In the genomic region with DNA sequence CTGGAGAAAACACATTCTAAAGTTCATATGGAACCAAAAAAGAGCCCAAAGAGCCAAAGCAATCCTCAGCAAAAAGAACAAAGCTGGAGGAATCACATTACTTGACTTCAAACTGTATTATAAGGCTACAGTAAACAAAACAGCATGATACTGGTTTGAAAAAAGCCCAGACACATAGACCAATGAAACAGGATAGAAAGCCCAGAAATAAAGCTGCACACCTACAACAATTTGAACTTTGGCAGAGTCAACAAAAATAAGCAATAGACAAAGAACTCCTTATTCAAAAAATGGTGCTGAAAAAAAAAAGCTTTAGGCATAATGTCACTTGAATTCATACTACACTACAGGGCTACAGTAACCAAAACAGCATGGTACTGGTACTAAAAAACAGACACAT, we compare ENCODE assay signal across 29 cellular contexts.
A peak's percentile ranks its signal among the peaks of the same experiment; 100 is the strongest.
DNase-seq lines count a peak whose midpoint lies in the region; ATAC-seq, FAIRE-seq and TF ChIP-seq lines count a peak whose summit lies in the region.
"Had no signal": no experiment of that assay in that cellular context is flagged by ENCODE, and none has a peak within 500 bp of the region (broad histone marks: within the 10 kb centered on the region; RNA-seq: fewer than 3 reads in every experiment).

No MANE protein-coding gene starts in this region.

- in situ Hi-C loops in HepG2 (cut with HindIII; ENCODE audit: extremely low pct_ligation_motif_present, low pct_unique_long_range_greater_than_20kb), result no loop called here

- H4K20me1 ChIP-seq in HepG2 (ENCODE audit: insufficient read depth, low read length), result no peaks in the 10 kb centered on the region
- H4K20me1 ChIP-seq: BLaER1; BLaER1 treated with 17β-estradiol and CSF1 and Interleukin-3, amounts not matched to agents 10 nM and 100 nM had no signal

- CTCF ChIA-PET in HepG2 (lab: Yijun Ruan, JAX; ENCODE audit: low intra/inter-chr PET ratio, low total read pairs), result no interaction called here

- H3K27me3 ChIP-seq in HepG2 (ENCODE audit: control insufficient read depth in 1 of 2, insufficient read depth in 2 of 2, low read length in 2 of 2) (no peaks in the 10 kb centered on the region), right lobe of liver (no peaks in the 10 kb centered on the region)
- H3K27me3 ChIP-seq: BE2C; BLaER1; BLaER1 treated with 17β-estradiol and CSF1 and Interleukin-3, amounts not matched to agents 10 nM and 100 nM had no signal

- H3K4me3 ChIP-seq in HepG2 (replicated peaks in 1 of 3; ENCODE audit: insufficient read depth in 1 of 3, low read depth in 2 of 3, low read length in 3 of 3), result no peak overlapping the region
- H3K4me3 ChIP-seq in right lobe of liver, result no peak overlapping the region
- H3K4me3 ChIP-seq: A549; BLaER1; BLaER1 treated with 17β-estradiol and CSF1 and Interleukin-3, amounts not matched to agents 10 nM and 100 nM had no signal

- H3K9me3 ChIP-seq in HepG2 (ENCODE audit: low read length) (0 out of 2 replicates have a peak, but pooled peaks cover 4% of the 10 kb centered on the region), right lobe of liver (no peaks in the 10 kb centered on the region)
- H3K9me3 ChIP-seq: A549, BE2C, BLaER1, Caco-2 had no signal

- no peak for TF ChIP-seq CTCF in HepG2 (CRISPR knock-in tag; IDR thresholded peaks at IDR 0.05)
- TF ChIP-seq CTCF in right lobe of liver (IDR thresholded peaks at IDR 0.05), result no peak

- no peak for TF ChIP-seq EP300 in HepG2 (IDR thresholded peaks at IDR 0.05; ENCODE audit: low read depth in 2 of 2, low read length in 2 of 2)
- no peak for TF ChIP-seq EP300 in HepG2 (CRISPR knock-in tag; IDR thresholded peaks at IDR 0.05; ENCODE audit: borderline replicate concordance)

- no peak overlapping the region for H2AFZ ChIP-seq in HepG2 (ENCODE audit: low read length)

- H3K36me3 ChIP-seq in HepG2 (replicated peaks in 1 of 2; ENCODE audit: control insufficient read depth in 1 of 2, insufficient read depth in 2 of 2, low read length in 2 of 2), result no peaks in the 10 kb centered on the region
- H3K36me3 ChIP-seq in right lobe of liver, result no peaks in the 10 kb centered on the region
- H3K36me3 ChIP-seq: BE2C; BLaER1; BLaER1 treated with 17β-estradiol and CSF1 and Interleukin-3, amounts not matched to agents 10 nM and 100 nM had no signal

- no peak for TF ChIP-seq POLR2A in HepG2 (IDR thresholded peaks at IDR 0.05; ENCODE audit: insufficient read depth in 1 of 2, low read depth in 2 of 2, low read length in 2 of 2)
- no peak for TF ChIP-seq POLR2A in right lobe of liver (IDR thresholded peaks at IDR 0.05)

- peak overlapping the region; percentile 1 for H3K27ac ChIP-seq in HepG2 (ENCODE audit: extremely low read length, insufficient read depth, low read length)
- no peak overlapping the region for H3K27ac ChIP-seq in right lobe of liver
- H3K27ac ChIP-seq: 22Rv1; A549; BLaER1; BLaER1 treated with 17β-estradiol and CSF1 and Interleukin-3, amounts not matched to agents 10 nM and 100 nM; C4-2B had no signal

- no TSS peak for BruUV-seq in HepG2 (replicated peaks; lab: Mats Ljungman, UMichigan)

- H3K4me2 ChIP-seq in HepG2 (ENCODE audit: low read depth, low read length), result no peak overlapping the region
- H3K4me2 ChIP-seq: A549; BLaER1; BLaER1 treated with 17β-estradiol and CSF1 and Interleukin-3, amounts not matched to agents 10 nM and 100 nM had no signal

- intact Hi-C loops in HepG2 (cut with micrococcal nuclease; ENCODE audit: unreplicated experiment), result no loop called here
- intact Hi-C loops in right lobe of liver (cut with DNase I), result no loop called here

- no peaks in the 10 kb centered on the region for H3K79me2 ChIP-seq in HepG2 (ENCODE audit: insufficient read depth, low read length)

- H3K4me1 ChIP-seq in HepG2 (ENCODE audit: insufficient read depth, low read length) (peaks cover 17% of the 10 kb centered on the region), right lobe of liver (no peaks in the 10 kb centered on the region)
- H3K4me1 ChIP-seq: A549; BE2C; BLaER1; BLaER1 treated with 17β-estradiol and CSF1 and Interleukin-3, amounts not matched to agents 10 nM and 100 nM had no signal

- DNase-seq in HepG2 (ENCODE audit: low spot score) (peak; percentile 45), right lobe of liver (no peak)
- DNase-seq: 8988T; ACHN; AML-193; BE2C; C1 segment of cervical spinal cord; Caco-2; Calu3; CD4-positive, alpha-beta memory T cell; CD4-positive, alpha-beta T cell; CD4-positive, CD25-positive, alpha-beta regulatory T cell; CD8-positive, alpha-beta memory T cell; CD8-positive, alpha-beta T cell; COR-L47; DMS 273 treated with DMSO at 0.1 percent for 48 hours; DMS153; DMS53; DMS79; DMS79 treated with DMSO at 0.1 percent for 48 hours; DND-41; EL had no signal

- ATAC-seq in HepG2 (peak; percentile 88), right lobe of liver (no peak)
- ATAC-seq: A549; CD8-positive, alpha-beta T cell had no signal

- TF ChIP-seq RAD21 in HepG2 (CRISPR knock-in tag; IDR thresholded peaks at IDR 0.05), result no peak

- FAIRE-seq in HepG2 (lab: Jason Lieb, UNC), result peak; percentile 52
- FAIRE-seq: A204.1, A549, D721Med had no signal

- no peak overlapping the region for H3K9ac ChIP-seq in HepG2 (ENCODE audit: insufficient read depth, low read depth, low read length)
- H3K9ac ChIP-seq: BLaER1; BLaER1 treated with 17β-estradiol and CSF1 and Interleukin-3, amounts not matched to agents 10 nM and 100 nM had no signal

- POLR2A ChIA-PET in HepG2 (lab: Yijun Ruan, JAX), result no interaction called here

TF ChIP-seq in HepG2, 621 proteins besides CTCF, POLR2A, EP300 and RAD21 (continues in another document):
- TF ChIP-seq SKI (IDR thresholded peaks at IDR 0.05; ENCODE audit: partially characterized antibody) (no peak), ARNT2 (CRISPR knock-in tag; IDR thresholded peaks at IDR 0.05; ENCODE audit: low read depth) (no peak), HNF4A (CRISPR knock-in tag; IDR thresholded peaks at IDR 0.05) (no peak), SOX5 (CRISPR knock-in tag; IDR thresholded peaks at IDR 0.05; ENCODE audit: borderline replicate concordance) (peak; percentile 48; the same call in 1 of the 2 replicates), ZNF496 (CRISPR knock-in tag; IDR thresholded peaks at IDR 0.05; ENCODE audit: insufficient replicate concordance) (no peak), CAMTA2 (CRISPR knock-in tag; IDR thresholded peaks at IDR 0.05; ENCODE audit: borderline replicate concordance) (no peak), TAF1 (CRISPR knock-in tag; IDR thresholded peaks at IDR 0.05) (no peak), SALL1 (CRISPR knock-in tag; IDR thresholded peaks at IDR 0.05) (no peak), ZKSCAN1 (IDR thresholded peaks at IDR 0.05; ENCODE audit: low read length) (no peak), ZNF263 (CRISPR knock-in tag; IDR thresholded peaks at IDR 0.05) (no peak), ARNT (IDR thresholded peaks at IDR 0.05) (no peak)
- TF ChIP-seq, protein P1, sequence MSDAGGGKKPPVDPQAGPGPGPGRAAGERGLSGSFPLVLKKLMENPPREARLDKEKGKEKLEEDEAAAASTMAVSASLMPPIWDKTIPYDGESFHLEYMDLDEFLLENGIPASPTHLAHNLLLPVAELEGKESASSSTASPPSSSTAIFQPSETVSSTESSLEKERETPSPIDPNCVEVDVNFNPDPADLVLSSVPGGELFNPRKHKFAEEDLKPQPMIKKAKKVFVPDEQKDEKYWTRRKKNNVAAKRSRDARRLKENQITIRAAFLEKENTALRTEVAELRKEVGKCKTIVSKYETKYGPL (CRISPR knock-in tag; IDR thresholded peaks at IDR 0.05), result no peak
- TF ChIP-seq, protein P2, sequence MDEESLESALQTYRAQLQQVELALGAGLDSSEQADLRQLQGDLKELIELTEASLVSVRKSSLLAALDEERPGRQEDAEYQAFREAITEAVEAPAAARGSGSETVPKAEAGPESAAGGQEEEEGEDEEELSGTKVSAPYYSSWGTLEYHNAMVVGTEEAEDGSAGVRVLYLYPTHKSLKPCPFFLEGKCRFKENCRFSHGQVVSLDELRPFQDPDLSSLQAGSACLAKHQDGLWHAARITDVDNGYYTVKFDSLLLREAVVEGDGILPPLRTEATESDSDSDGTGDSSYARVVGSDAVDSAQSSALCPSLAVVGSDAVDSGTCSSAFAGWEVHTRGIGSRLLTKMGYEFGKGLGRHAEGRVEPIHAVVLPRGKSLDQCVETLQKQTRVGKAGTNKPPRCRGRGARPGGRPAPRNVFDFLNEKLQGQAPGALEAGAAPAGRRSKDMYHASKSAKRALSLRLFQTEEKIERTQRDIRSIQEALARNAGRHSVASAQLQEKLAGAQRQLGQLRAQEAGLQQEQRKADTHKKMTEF (CRISPR knock-in tag; IDR thresholded peaks at IDR 0.05), result no peak
- TF ChIP-seq, protein P3, sequence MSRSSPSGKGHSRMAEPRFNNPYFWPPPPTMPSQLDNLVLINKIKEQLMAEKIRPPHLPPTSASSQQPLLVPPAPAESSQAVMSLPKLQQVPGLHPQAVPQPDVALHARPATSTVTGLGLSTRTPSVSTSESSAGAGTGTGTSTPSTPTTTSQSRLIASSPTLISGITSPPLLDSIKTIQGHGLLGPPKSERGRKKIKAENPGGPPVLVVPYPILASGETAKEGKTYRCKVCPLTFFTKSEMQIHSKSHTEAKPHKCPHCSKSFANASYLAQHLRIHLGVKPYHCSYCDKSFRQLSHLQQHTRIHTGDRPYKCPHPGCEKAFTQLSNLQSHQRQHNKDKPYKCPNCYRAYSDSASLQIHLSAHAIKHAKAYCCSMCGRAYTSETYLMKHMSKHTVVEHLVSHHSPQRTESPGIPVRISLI (CRISPR knock-in tag; IDR thresholded peaks at IDR 0.05; ENCODE audit: borderline replicate concordance), result peak; percentile 38; the same call in 1 of the 2 replicates
- TF ChIP-seq, protein P4, sequence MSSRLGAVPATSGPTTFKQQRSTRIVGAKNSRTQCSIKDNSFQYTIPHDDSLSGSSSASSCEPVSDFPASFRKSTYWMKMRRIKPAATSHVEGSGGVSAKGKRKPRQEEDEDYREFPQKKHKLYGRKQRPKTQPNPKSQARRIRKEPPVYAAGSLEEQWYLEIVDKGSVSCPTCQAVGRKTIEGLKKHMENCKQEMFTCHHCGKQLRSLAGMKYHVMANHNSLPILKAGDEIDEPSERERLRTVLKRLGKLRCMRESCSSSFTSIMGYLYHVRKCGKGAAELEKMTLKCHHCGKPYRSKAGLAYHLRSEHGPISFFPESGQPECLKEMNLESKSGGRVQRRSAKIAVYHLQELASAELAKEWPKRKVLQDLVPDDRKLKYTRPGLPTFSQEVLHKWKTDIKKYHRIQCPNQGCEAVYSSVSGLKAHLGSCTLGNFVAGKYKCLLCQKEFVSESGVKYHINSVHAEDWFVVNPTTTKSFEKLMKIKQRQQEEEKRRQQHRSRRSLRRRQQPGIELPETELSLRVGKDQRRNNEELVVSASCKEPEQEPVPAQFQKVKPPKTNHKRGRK (CRISPR knock-in tag; IDR thresholded peaks at IDR 0.05), result no peak
